Comparison of ENCODE assay signal across 1 cellular context in the genomic region with DNA sequence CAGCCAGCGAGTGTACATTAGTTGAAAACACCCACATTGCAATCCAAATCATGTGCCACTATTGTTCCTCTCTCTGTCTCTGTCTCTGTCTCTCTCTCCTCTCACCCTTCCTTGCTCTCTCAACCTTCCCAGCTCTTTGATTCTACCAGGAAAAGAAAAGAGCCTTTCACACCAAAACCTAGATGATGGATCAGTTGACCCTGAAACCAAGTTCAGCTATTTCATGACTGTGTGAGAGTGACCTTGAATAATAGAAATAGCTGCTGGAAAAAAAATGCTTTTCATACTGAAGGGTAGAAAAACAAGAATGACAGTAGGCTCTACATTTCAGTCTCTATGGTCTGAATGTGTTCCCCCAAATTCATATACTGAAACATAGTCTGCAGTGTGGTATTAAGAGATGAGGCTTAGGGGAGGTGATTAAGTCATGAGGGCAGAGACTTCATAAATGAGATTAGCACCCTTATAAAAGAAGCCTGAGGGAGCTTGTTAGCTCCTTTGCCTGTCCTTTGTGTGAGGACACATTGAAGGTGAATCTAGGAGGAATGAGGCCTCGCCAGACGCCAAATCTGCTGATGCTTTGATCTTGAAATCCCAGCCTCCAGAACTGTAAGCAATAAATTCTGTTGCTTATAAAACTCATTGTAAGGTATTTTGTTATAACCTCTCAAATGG.
A peak's percentile ranks its signal among the peaks of the same experiment; 100 is the strongest.
TF ChIP-seq lines count a peak whose summit lies in the region.

No MANE protein-coding gene starts in this region.

TF ChIP-seq in HepG2, 621 proteins besides CTCF, POLR2A, EP300 and RAD21 (continued from another document and continues in another):
- TF ChIP-seq, protein P1, sequence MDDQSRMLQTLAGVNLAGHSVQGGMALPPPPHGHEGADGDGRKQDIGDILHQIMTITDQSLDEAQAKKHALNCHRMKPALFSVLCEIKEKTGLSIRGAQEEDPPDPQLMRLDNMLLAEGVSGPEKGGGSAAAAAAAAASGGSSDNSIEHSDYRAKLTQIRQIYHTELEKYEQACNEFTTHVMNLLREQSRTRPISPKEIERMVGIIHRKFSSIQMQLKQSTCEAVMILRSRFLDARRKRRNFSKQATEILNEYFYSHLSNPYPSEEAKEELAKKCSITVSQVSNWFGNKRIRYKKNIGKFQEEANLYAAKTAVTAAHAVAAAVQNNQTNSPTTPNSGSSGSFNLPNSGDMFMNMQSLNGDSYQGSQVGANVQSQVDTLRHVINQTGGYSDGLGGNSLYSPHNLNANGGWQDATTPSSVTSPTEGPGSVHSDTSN (CRISPR knock-in tag; IDR thresholded peaks at IDR 0.05; ENCODE audit: borderline replicate concordance), result no peak
- TF ChIP-seq NFE2L2 (IDR thresholded peaks at IDR 0.05; ENCODE audit: low read length) (no peak), ETV6 (CRISPR knock-in tag; conservative IDR thresholded peaks at IDR 0.05) (no peak), ZNF674 (CRISPR knock-in tag; IDR thresholded peaks at IDR 0.05; ENCODE audit: low read depth) (no peak), ZBTB1 (CRISPR knock-in tag; IDR thresholded peaks at IDR 0.05; ENCODE audit: borderline replicate concordance) (no peak), ZNF773 (CRISPR knock-in tag; IDR thresholded peaks at IDR 0.05; ENCODE audit: borderline replicate concordance) (no peak), ZNF329 (CRISPR knock-in tag; IDR thresholded peaks at IDR 0.05; ENCODE audit: low read depth) (no peak), MLLT10 (CRISPR knock-in tag; IDR thresholded peaks at IDR 0.05) (no peak), ZFP90 (CRISPR knock-in tag; IDR thresholded peaks at IDR 0.05; ENCODE audit: borderline replicate concordance) (no peak), ZSCAN20 (CRISPR knock-in tag; IDR thresholded peaks at IDR 0.05; ENCODE audit: borderline replicate concordance) (no peak), TGIF2 (CRISPR knock-in tag; IDR thresholded peaks at IDR 0.05) (no peak), RFXANK (CRISPR knock-in tag; IDR thresholded peaks at IDR 0.05) (no peak), ZNF263 (CRISPR knock-in tag; IDR thresholded peaks at IDR 0.05) (no peak), NBN (conservative IDR thresholded peaks at IDR 0.05) (no peak), PPARG (CRISPR knock-in tag; conservative IDR thresholded peaks at IDR 0.05) (peak; percentile 71), ZEB1 (IDR thresholded peaks at IDR 0.05; ENCODE audit: insufficient replicate concordance, low read depth) (no peak), PCBP1 (IDR thresholded peaks at IDR 0.05; ENCODE audit: borderline replicate concordance, low read depth, low read length) (no peak), POGZ (CRISPR knock-in tag; IDR thresholded peaks at IDR 0.05) (0 out of 2 replicates have a peak, but pooled peaks have one; percentile 15), MIER3 (CRISPR knock-in tag; IDR thresholded peaks at IDR 0.05; ENCODE audit: borderline replicate concordance) (no peak), IRX3 (CRISPR knock-in tag; IDR thresholded peaks at IDR 0.05; ENCODE audit: borderline replicate concordance, low read depth) (no peak), ZNF567 (CRISPR knock-in tag; IDR thresholded peaks at IDR 0.05; ENCODE audit: borderline replicate concordance) (no peak), ZFP62 (CRISPR knock-in tag; IDR thresholded peaks at IDR 0.05) (no peak), ZNF143 (CRISPR knock-in tag; IDR thresholded peaks at IDR 0.05) (no peak), HMG20A (CRISPR knock-in tag; IDR thresholded peaks at IDR 0.05; ENCODE audit: borderline replicate concordance) (peak; percentile 70), ATRX (CRISPR knock-in tag; IDR thresholded peaks at IDR 0.05; ENCODE audit: borderline replicate concordance) (no peak), RXRA (CRISPR knock-in tag; IDR thresholded peaks at IDR 0.05) (peak; percentile 40; the same call in 1 of the 2 replicates)
- TF ChIP-seq, protein P2, sequence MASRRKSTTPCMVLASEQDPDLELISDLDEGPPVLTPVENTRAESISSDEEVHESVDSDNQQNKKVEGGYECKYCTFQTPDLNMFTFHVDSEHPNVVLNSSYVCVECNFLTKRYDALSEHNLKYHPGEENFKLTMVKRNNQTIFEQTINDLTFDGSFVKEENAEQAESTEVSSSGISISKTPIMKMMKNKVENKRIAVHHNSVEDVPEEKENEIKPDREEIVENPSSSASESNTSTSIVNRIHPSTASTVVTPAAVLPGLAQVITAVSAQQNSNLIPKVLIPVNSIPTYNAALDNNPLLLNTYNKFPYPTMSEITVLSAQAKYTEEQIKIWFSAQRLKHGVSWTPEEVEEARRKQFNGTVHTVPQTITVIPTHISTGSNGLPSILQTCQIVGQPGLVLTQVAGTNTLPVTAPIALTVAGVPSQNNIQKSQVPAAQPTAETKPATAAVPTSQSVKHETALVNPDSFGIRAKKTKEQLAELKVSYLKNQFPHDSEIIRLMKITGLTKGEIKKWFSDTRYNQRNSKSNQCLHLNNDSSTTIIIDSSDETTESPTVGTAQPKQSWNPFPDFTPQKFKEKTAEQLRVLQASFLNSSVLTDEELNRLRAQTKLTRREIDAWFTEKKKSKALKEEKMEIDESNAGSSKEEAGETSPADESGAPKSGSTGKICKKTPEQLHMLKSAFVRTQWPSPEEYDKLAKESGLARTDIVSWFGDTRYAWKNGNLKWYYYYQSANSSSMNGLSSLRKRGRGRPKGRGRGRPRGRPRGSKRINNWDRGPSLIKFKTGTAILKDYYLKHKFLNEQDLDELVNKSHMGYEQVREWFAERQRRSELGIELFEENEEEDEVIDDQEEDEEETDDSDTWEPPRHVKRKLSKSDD (CRISPR knock-in tag; IDR thresholded peaks at IDR 0.05; ENCODE audit: low read depth), result no peak
- TF ChIP-seq, protein P3, sequence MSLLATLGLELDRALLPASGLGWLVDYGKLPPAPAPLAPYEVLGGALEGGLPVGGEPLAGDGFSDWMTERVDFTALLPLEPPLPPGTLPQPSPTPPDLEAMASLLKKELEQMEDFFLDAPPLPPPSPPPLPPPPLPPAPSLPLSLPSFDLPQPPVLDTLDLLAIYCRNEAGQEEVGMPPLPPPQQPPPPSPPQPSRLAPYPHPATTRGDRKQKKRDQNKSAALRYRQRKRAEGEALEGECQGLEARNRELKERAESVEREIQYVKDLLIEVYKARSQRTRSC (CRISPR knock-in tag; IDR thresholded peaks at IDR 0.05; ENCODE audit: low read depth), result no peak
- TF ChIP-seq, protein P4, sequence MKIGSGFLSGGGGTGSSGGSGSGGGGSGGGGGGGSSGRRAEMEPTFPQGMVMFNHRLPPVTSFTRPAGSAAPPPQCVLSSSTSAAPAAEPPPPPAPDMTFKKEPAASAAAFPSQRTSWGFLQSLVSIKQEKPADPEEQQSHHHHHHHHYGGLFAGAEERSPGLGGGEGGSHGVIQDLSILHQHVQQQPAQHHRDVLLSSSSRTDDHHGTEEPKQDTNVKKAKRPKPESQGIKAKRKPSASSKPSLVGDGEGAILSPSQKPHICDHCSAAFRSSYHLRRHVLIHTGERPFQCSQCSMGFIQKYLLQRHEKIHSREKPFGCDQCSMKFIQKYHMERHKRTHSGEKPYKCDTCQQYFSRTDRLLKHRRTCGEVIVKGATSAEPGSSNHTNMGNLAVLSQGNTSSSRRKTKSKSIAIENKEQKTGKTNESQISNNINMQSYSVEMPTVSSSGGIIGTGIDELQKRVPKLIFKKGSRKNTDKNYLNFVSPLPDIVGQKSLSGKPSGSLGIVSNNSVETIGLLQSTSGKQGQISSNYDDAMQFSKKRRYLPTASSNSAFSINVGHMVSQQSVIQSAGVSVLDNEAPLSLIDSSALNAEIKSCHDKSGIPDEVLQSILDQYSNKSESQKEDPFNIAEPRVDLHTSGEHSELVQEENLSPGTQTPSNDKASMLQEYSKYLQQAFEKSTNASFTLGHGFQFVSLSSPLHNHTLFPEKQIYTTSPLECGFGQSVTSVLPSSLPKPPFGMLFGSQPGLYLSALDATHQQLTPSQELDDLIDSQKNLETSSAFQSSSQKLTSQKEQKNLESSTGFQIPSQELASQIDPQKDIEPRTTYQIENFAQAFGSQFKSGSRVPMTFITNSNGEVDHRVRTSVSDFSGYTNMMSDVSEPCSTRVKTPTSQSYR (CRISPR knock-in tag; IDR thresholded peaks at IDR 0.05; ENCODE audit: borderline replicate concordance), result no peak
- TF ChIP-seq, protein P5, sequence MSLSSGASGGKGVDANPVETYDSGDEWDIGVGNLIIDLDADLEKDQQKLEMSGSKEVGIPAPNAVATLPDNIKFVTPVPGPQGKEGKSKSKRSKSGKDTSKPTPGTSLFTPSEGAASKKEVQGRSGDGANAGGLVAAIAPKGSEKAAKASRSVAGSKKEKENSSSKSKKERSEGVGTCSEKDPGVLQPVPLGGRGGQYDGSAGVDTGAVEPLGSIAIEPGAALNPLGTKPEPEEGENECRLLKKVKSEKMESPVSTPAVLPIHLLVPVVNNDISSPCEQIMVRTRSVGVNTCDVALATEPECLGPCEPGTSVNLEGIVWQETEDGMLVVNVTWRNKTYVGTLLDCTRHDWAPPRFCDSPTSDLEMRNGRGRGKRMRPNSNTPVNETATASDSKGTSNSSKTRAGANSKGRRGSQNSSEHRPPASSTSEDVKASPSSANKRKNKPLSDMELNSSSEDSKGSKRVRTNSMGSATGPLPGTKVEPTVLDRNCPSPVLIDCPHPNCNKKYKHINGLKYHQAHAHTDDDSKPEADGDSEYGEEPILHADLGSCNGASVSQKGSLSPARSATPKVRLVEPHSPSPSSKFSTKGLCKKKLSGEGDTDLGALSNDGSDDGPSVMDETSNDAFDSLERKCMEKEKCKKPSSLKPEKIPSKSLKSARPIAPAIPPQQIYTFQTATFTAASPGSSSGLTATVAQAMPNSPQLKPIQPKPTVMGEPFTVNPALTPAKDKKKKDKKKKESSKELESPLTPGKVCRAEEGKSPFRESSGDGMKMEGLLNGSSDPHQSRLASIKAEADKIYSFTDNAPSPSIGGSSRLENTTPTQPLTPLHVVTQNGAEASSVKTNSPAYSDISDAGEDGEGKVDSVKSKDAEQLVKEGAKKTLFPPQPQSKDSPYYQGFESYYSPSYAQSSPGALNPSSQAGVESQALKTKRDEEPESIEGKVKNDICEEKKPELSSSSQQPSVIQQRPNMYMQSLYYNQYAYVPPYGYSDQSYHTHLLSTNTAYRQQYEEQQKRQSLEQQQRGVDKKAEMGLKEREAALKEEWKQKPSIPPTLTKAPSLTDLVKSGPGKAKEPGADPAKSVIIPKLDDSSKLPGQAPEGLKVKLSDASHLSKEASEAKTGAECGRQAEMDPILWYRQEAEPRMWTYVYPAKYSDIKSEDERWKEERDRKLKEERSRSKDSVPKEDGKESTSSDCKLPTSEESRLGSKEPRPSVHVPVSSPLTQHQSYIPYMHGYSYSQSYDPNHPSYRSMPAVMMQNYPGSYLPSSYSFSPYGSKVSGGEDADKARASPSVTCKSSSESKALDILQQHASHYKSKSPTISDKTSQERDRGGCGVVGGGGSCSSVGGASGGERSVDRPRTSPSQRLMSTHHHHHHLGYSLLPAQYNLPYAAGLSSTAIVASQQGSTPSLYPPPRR (CRISPR knock-in tag; IDR thresholded peaks at IDR 0.05; ENCODE audit: borderline replicate concordance), result no peak
- TF ChIP-seq, protein P6, sequence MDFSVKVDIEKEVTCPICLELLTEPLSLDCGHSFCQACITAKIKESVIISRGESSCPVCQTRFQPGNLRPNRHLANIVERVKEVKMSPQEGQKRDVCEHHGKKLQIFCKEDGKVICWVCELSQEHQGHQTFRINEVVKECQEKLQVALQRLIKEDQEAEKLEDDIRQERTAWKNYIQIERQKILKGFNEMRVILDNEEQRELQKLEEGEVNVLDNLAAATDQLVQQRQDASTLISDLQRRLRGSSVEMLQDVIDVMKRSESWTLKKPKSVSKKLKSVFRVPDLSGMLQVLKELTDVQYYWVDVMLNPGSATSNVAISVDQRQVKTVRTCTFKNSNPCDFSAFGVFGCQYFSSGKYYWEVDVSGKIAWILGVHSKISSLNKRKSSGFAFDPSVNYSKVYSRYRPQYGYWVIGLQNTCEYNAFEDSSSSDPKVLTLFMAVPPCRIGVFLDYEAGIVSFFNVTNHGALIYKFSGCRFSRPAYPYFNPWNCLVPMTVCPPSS (IDR thresholded peaks at IDR 0.05), result no peak
- TF ChIP-seq, protein P7, sequence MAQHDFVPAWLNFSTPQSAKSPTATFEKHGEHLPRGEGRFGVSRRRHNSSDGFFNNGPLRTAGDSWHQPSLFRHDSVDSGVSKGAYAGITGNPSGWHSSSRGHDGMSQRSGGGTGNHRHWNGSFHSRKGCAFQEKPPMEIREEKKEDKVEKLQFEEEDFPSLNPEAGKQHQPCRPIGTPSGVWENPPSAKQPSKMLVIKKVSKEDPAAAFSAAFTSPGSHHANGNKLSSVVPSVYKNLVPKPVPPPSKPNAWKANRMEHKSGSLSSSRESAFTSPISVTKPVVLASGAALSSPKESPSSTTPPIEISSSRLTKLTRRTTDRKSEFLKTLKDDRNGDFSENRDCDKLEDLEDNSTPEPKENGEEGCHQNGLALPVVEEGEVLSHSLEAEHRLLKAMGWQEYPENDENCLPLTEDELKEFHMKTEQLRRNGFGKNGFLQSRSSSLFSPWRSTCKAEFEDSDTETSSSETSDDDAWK (CRISPR knock-in tag; IDR thresholded peaks at IDR 0.05), result no peak
- TF ChIP-seq, protein P8, sequence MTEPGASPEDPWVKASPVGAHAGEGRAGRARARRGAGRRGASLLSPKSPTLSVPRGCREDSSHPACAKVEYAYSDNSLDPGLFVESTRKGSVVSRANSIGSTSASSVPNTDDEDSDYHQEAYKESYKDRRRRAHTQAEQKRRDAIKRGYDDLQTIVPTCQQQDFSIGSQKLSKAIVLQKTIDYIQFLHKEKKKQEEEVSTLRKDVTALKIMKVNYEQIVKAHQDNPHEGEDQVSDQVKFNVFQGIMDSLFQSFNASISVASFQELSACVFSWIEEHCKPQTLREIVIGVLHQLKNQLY (CRISPR knock-in tag; IDR thresholded peaks at IDR 0.05), result 0 out of 2 replicates have a peak, but pooled peaks have one; percentile 18
- TF ChIP-seq, protein P9, sequence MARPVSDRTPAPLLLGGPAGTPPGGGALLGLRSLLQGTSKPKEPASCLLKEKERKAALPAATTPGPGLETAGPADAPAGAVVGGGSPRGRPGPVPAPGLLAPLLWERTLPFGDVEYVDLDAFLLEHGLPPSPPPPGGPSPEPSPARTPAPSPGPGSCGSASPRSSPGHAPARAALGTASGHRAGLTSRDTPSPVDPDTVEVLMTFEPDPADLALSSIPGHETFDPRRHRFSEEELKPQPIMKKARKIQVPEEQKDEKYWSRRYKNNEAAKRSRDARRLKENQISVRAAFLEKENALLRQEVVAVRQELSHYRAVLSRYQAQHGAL (CRISPR knock-in tag; IDR thresholded peaks at IDR 0.05; ENCODE audit: not compliant biosample characterization), result no peak
- TF ChIP-seq, protein P10, sequence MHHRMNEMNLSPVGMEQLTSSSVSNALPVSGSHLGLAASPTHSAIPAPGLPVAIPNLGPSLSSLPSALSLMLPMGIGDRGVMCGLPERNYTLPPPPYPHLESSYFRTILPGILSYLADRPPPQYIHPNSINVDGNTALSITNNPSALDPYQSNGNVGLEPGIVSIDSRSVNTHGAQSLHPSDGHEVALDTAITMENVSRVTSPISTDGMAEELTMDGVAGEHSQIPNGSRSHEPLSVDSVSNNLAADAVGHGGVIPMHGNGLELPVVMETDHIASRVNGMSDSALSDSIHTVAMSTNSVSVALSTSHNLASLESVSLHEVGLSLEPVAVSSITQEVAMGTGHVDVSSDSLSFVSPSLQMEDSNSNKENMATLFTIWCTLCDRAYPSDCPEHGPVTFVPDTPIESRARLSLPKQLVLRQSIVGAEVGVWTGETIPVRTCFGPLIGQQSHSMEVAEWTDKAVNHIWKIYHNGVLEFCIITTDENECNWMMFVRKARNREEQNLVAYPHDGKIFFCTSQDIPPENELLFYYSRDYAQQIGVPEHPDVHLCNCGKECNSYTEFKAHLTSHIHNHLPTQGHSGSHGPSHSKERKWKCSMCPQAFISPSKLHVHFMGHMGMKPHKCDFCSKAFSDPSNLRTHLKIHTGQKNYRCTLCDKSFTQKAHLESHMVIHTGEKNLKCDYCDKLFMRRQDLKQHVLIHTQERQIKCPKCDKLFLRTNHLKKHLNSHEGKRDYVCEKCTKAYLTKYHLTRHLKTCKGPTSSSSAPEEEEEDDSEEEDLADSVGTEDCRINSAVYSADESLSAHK (CRISPR knock-in tag; IDR thresholded peaks at IDR 0.05; ENCODE audit: borderline replicate concordance), result no peak
